Comparison of ENCODE assay signal across 8 cellular contexts in the genomic region with DNA sequence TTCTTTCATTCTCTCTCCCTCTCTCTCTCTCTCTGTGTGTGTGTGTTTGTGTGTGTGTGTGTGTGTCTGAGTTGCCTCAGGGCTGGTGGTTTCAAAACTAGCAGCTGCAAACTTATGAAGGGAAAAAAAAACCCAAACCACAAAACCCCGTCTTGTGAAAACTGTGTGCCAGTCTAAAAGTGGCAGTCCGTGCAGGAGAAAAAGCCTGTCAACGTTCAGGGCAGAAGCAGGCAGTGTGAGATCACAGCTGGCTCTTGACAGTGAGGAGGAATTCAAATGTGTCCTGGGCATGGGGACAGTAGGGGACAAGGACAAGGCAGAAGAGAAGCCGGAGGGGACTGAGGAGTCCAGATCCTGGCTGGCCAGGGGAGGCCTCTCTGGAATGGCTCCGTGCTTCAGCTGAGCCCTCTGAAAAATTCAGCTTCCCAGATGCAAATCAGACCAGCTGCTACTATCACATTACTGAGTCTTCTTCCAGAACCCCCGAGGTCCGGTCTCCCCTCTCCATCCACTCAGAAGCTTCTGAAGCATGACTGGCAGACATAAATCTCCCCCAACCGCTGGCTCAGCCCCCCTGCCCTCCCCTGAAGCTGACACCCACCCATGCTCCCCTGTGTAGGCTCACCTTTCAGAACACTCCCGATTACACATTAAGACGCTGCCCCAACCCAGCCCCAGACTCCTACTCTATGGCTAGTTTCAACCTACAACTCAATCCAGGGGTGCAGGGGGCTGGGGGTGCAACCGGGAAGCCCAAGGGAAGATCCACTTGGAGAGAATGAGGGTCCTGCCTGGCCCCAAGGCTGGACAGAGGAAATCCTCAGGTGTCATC. TPM values are rescaled to one million over a fixed set of nuclear protein-coding genes. Genes with fewer than 3 reads are reported as not detected.
DNase-seq lines count a peak whose midpoint lies in the region; ATAC-seq and TF ChIP-seq lines count a peak whose summit lies in the region.

No MANE protein-coding gene starts in this region.

- TF ChIP-seq POLR2A in gastrocnemius medialis (IDR thresholded peaks at IDR 0.05) (no peak), lower leg skin (IDR thresholded peaks at IDR 0.05) (no peak)

- peak overlapping the region; percentile 61 for H3K9ac ChIP-seq in SU-DHL-6 (ENCODE audit: low read length)

- H4K20me1 ChIP-seq in SU-DHL-6 (ENCODE audit: low read depth, low read length), result no peaks in the 10 kb centered on the region

- H3K4me1 ChIP-seq in effector memory CD4-positive, alpha-beta T cell (ENCODE audit: control insufficient read depth, insufficient read depth, low read length, poor library complexity, severe bottlenecking), result peaks cover 96% of the 10 kb centered on the region
- H3K4me1 ChIP-seq in gastrocnemius medialis, result peaks cover 6 to 33% of the 10 kb centered on the region in 2 donors

- WGBS in lower leg skin, 2 donors, result 49 to 50% methylated on average over 11 of the region's 11 CpGs

- peak overlapping the region; percentile 100 for H3K27ac ChIP-seq in SU-DHL-6 (ENCODE audit: low read depth, low read length)
- H3K27ac ChIP-seq in effector memory CD4-positive, alpha-beta T cell (ENCODE audit: insufficient read depth, low read length, poor library complexity, severe bottlenecking), result peak overlapping the region; percentile 67
- peak overlapping the region in 3 of 4 donors; percentile 10 to 46 (median 30) for H3K27ac ChIP-seq in gastrocnemius medialis

- peaks cover 83% of the 10 kb centered on the region for H3K79me2 ChIP-seq in SU-DHL-6 (ENCODE audit: insufficient read depth, low read length)

- H3K4me2 ChIP-seq in SU-DHL-6 (ENCODE audit: low read depth, low read length, poor library complexity, severe bottlenecking), result peak overlapping the region; percentile 94

- no peaks in the 10 kb centered on the region for H3K9me2 ChIP-seq in SU-DHL-6 (replicated peaks; ENCODE audit: insufficient read depth, low read length)

- peaks cover 55% of the 10 kb centered on the region for H3F3A ChIP-seq in SU-DHL-6 (ENCODE audit: insufficient read depth)

- no peak for TF ChIP-seq CTCF in SU-DHL-6 (IDR thresholded peaks at IDR 0.05; ENCODE audit: insufficient read depth, low read length, poor library complexity, severe bottlenecking)
- TF ChIP-seq CTCF in gastrocnemius medialis (IDR thresholded peaks at IDR 0.05 in 4 of 5, conservative IDR thresholded peaks at IDR 0.05 in 1 of 5), result no peak
- no peak for TF ChIP-seq CTCF in lower leg skin (IDR thresholded peaks at IDR 0.05)

- H3K36me3 ChIP-seq in SU-DHL-6 (ENCODE audit: low read length), result no peaks in the 10 kb centered on the region
- H3K36me3 ChIP-seq in effector memory CD4-positive, alpha-beta T cell (ENCODE audit: control insufficient read depth, insufficient read depth, low read length), result no peaks in the 10 kb centered on the region
- H3K36me3 ChIP-seq in gastrocnemius medialis, result no peaks in the 10 kb centered on the region

- in situ Hi-C loops in gastrocnemius medialis (cut with MboI; ENCODE audit: low sequenced_read_pairs in 4 of 4), result no loop called here

- no peaks in the 10 kb centered on the region for H3K27me3 ChIP-seq in SU-DHL-6 (ENCODE audit: low read length)
- H3K27me3 ChIP-seq in effector memory CD4-positive, alpha-beta T cell (replicated peaks; ENCODE audit: control insufficient read depth, insufficient read depth, low read length, poor library complexity, severe bottlenecking), result no peaks in the 10 kb centered on the region
- no peaks in the 10 kb centered on the region for H3K27me3 ChIP-seq in gastrocnemius medialis

- intact Hi-C loops in gastrocnemius medialis (cut with DNase I; ENCODE audit: low total_unique reads), result no loop called here
- intact Hi-C loops in lower leg skin (cut with DNase I; ENCODE audit: low total_unique reads), result no loop called here

- H2AFZ ChIP-seq in SU-DHL-6 (ENCODE audit: low read depth, low read length, severe bottlenecking), result no peak overlapping the region

- H3K4me3 ChIP-seq in SU-DHL-6 (ENCODE audit: insufficient read depth, low read length, poor library complexity, severe bottlenecking) (peak overlapping the region; percentile 27), gastrocnemius medialis (no peak overlapping the region), lower leg skin (ENCODE audit: low read depth, poor library complexity, severe bottlenecking) (no peak overlapping the region)
- H3K4me3 ChIP-seq in effector memory CD4-positive, alpha-beta T cell (ENCODE audit: insufficient read depth, low read depth, low read length, poor library complexity, severe bottlenecking), result peak overlapping the region; percentile 35

- H3K9me3 ChIP-seq in SU-DHL-6 (ENCODE audit: insufficient read depth, low read length), result no peaks in the 10 kb centered on the region
- no peaks in the 10 kb centered on the region for H3K9me3 ChIP-seq in effector memory CD4-positive, alpha-beta T cell (ENCODE audit: control insufficient read depth, low read length)
- no peaks in the 10 kb centered on the region for H3K9me3 ChIP-seq in gastrocnemius medialis

- DNase-seq in NK-92 treated with Interleukin-12 subunit alpha and Interleukin-12 subunit beta, amount 100 ng/mL, for 24 hours (lab: John Stamatoyannopoulos, UW), result peak; percentile 45
- DNase-seq in NK-92 (lab: John Stamatoyannopoulos, UW; ENCODE audit: unreplicated experiment), result no peak
- DNase-seq in effector memory CD4-positive, alpha-beta T cell, result peak; percentile 24 to 49 (median 46)
- no peak for DNase-seq in gastrocnemius medialis
- no peak for DNase-seq in NCI-H2081 treated with DMSO at 0.1 percent for 48 hours (lab: John Stamatoyannopoulos, UW)
- DNase-seq in lower leg skin (ENCODE audit: low spot score in 2 of 2), result no peak

- peak; percentile 41 for ATAC-seq in HG03064 (IDR thresholded peaks at IDR 0.05; ENCODE audit: low read depth, unreplicated experiment)
- ATAC-seq in gastrocnemius medialis, result no peak

RNA-seq across cellular contexts. Expression of gene FLI1, which starts 32.0 kb away (rescaled TPM):
- total RNA-seq in gastrocnemius medialis (10 to 100 TPM in 2 of 4 donors, 1 to 10 TPM in 2; 8.4 to 16.5 (median 10.1) TPM), lower leg skin (10 to 100 TPM in 1 of 4 donors, 1 to 10 TPM in 3; 3.8 to 16.5 (median 6.8) TPM)

Comparison
In these comparisons a context has a peak if more than half of its experiments do, and no peak if none do; other contexts are left out.
1. DNase-seq: peak in NK-92 treated with Interleukin-12 subunit alpha and Interleukin-12 subunit beta, amount 100 ng/mL, for 24 hours (single experiment) and effector memory CD4-positive, alpha-beta T cell (3 of 3); none in NK-92 (single experiment), gastrocnemius medialis (0 of 2), NCI-H2081 treated with DMSO at 0.1 percent for 48 hours (single experiment) and lower leg skin (0 of 2).
2. H3K27ac ChIP-seq: peak in every context shown above with its lines; median percentile 100 in SU-DHL-6; 67 in effector memory CD4-positive, alpha-beta T cell; 30 in gastrocnemius medialis.
3. H3K4me3 ChIP-seq: peak in SU-DHL-6 (single experiment) and effector memory CD4-positive, alpha-beta T cell (single experiment); none in gastrocnemius medialis (0 of 4) and lower leg skin (single experiment).